Comparison of ENCODE assay signal across 10 cellular contexts in the genomic region with DNA sequence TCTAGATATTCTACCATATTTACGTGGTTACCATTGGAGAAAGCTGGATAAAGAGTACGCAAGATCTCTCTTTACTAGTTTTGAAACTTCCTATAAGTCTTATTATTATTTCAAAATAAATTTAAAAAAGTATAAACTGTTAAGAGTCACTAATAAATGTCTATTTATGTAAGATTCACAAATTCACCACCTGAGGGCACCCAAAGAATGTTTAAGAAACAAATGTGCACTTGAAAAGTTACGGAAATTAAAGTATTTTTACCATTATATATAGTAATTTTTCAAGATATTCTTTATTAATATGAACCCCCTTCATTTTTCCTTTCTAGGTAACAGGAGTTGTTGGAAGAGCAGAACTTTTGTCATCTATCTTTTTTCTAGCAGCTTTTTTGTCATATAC. TPM values are rescaled to one million over a fixed set of nuclear protein-coding genes. Genes with fewer than 3 reads are reported as not detected.
DNase-seq lines count a peak whose midpoint lies in the region; ATAC-seq, FAIRE-seq and TF ChIP-seq lines count a peak whose summit lies in the region.
"Had no signal": no experiment of that assay in that cellular context is flagged by ENCODE, and none has a peak within 500 bp of the region (broad histone marks: within the 10 kb centered on the region; RNA-seq: fewer than 3 reads in every experiment).

No MANE protein-coding gene starts in this region.

- DNase-seq in AG20443 (ENCODE audit: low spot score) = peak; percentile 15
- no peak for DNase-seq in H9
- DNase-seq in adipocyte (ENCODE audit: low read depth) = peak; percentile 85
- no peak for DNase-seq in activated CD4-positive, alpha-beta T cell treated with anti-CD3 and anti-CD28 coated beads for 4 hours
- no peak for DNase-seq in superior temporal gyrus (ENCODE audit: extremely low spot score)
- DNase-seq: caudate nucleus had no signal

- H4K8ac ChIP-seq in H9 (replicated peaks; ENCODE audit: insufficient read length, low read depth, low read length) = no peak overlapping the region

- no peak overlapping the region for H3K4ac ChIP-seq in H9 (ENCODE audit: low read depth, low read length)

- FAIRE-seq in islet of Langerhans (lab: Jason Lieb, UNC) = peak; percentile 91

- H3K4me1 Mint-ChIP-seq in H9 = peaks cover 28 to 35% of the 10 kb centered on the region in 2 experiments

- peaks cover 6% of the 10 kb centered on the region for H3K36me3 ChIP-seq in adipocyte (ENCODE audit: control insufficient read depth, insufficient read depth, low read length, severe bottlenecking)
- H3K36me3 ChIP-seq: neutrophil had no signal

- H3K27me3 ChIP-seq in H9 (ENCODE audit: insufficient read depth, low read length) = no peaks in the 10 kb centered on the region
- no peaks in the 10 kb centered on the region for H3K27me3 ChIP-seq in adipocyte (replicated peaks; ENCODE audit: control insufficient read depth, insufficient read depth, low read length)
- H3K27me3 ChIP-seq: neutrophil had no signal

- no CpG with 5 or more reads among the region's 3 CpGs for WGBS in H9 (ENCODE audit: extremely low coverage, insufficient read length, low lambda C conversion rate)

- no peaks in the 10 kb centered on the region for H3K9me3 Mint-ChIP-seq in H9

- peaks cover 2% of the 10 kb centered on the region; the same call in 1 of the 2 replicates for H3K4me1 ChIP-seq in H9 (ENCODE audit: insufficient read depth, low read length)
- H3K4me1 ChIP-seq in adipocyte (ENCODE audit: control insufficient read depth, insufficient read depth, low read length) = peaks cover 3% of the 10 kb centered on the region

- H3K4me3 Mint-ChIP-seq in H9 = no peak overlapping the region

- H2BK5ac ChIP-seq in H9 (ENCODE audit: insufficient read length, low read length) = no peak overlapping the region

- no peak overlapping the region for H2BK15ac ChIP-seq in H9 (ENCODE audit: low read depth, low read length)

- ATAC-seq in GM21576 (IDR thresholded peaks at IDR 0.05; ENCODE audit: unreplicated experiment) = no peak
- no peak for ATAC-seq in HG02763 (IDR thresholded peaks at IDR 0.05; ENCODE audit: unreplicated experiment)

- H4K5ac ChIP-seq in H9 (ENCODE audit: insufficient read length, low read depth, low read length) = no peak overlapping the region

- no peak overlapping the region for H2BK20ac ChIP-seq in H9 (ENCODE audit: low read depth, low read length, poor library complexity, severe bottlenecking)

- H3K36me3 Mint-ChIP-seq in H9 (ENCODE audit: insufficient read depth in 1 of 3, low read depth in 3 of 3) = peaks cover 0 to 4% (median 0%) of the 10 kb centered on the region in 3 experiments; a peak in 1 of 7 replicates

- TF ChIP-seq CTCF in H9 (conservative IDR thresholded peaks at IDR 0.05) = peak; percentile 45; the same call in 2 of the 3 replicates

- H3K4me2 ChIP-seq in H9 (ENCODE audit: insufficient read depth, insufficient read length, low read length) = no peak overlapping the region

- H3K18ac ChIP-seq in H9 (ENCODE audit: insufficient read length, low read depth, low read length) = no peak overlapping the region

- H3K79me1 ChIP-seq in H9 (ENCODE audit: insufficient read depth, low read depth, low read length, poor library complexity, severe bottlenecking) = no peaks in the 10 kb centered on the region

- no peak overlapping the region for H2AK5ac ChIP-seq in H9 (ENCODE audit: insufficient read length, low read length)

- H3K9ac ChIP-seq in H9 (ENCODE audit: extremely low read depth, insufficient read length, low read length) (no peak overlapping the region), adipocyte (ENCODE audit: low read length) (peak overlapping the region; percentile 24)

- H3K9me3 ChIP-seq in H9 (ENCODE audit: control insufficient read depth, low read depth, low read length) (no peaks in the 10 kb centered on the region), adipocyte (ENCODE audit: control insufficient read depth, low read length) (no peaks in the 10 kb centered on the region)
- H3K9me3 ChIP-seq: neutrophil had no signal

- H2AFZ ChIP-seq in H9 (ENCODE audit: low read length) = no peak overlapping the region

- H2BK120ac ChIP-seq in H9 (ENCODE audit: low read depth, low read length, poor library complexity, severe bottlenecking) = no peak overlapping the region

- H3K79me2 ChIP-seq in H9 (ENCODE audit: insufficient read depth, low read length) = no peaks in the 10 kb centered on the region

- H3K27me3 Mint-ChIP-seq in H9 (ENCODE audit: low read depth) = no peaks in the 10 kb centered on the region

- H3K56ac ChIP-seq in H9 (ENCODE audit: insufficient read length, low read depth, low read length) = no peak overlapping the region

- H3K23me2 ChIP-seq in H9 (ENCODE audit: insufficient read length, low read depth, low read length, poor library complexity, severe bottlenecking) = no peaks in the 10 kb centered on the region

- no peak overlapping the region for H2BK12ac ChIP-seq in H9 (ENCODE audit: insufficient read length, low read depth, low read length)

- no peak overlapping the region for H3K14ac ChIP-seq in H9 (ENCODE audit: insufficient read depth, low read length)

- H4K91ac ChIP-seq in H9 (ENCODE audit: insufficient read length, low read depth, low read length) = no peak overlapping the region

- H3K27ac ChIP-seq in H9 (ENCODE audit: insufficient read length, low read depth, low read length) = no peak overlapping the region
- H3K27ac ChIP-seq: neutrophil had no signal

- no peak overlapping the region for H3T11ph ChIP-seq in H9 (ENCODE audit: low read length)

- no peak overlapping the region for H3K27ac Mint-ChIP-seq in H9

- no peaks in the 10 kb centered on the region for H4K20me1 ChIP-seq in H9 (ENCODE audit: control insufficient read depth, insufficient read depth, insufficient read length)

- H3K4me3 ChIP-seq in adipocyte (ENCODE audit: low read length) = no peak overlapping the region

- no peak overlapping the region for H3K23ac ChIP-seq in H9 (ENCODE audit: insufficient read length, low read depth, low read length)

RNA-seq across cellular contexts. Expression of gene TMTC3, which starts 11.9 kb away (rescaled TPM):
- 37.7 and 40.1 TPM in 2 replicates for total RNA-seq in H9 (2021)

RNA-seq across cellular contexts. Expression of gene CEP290, which starts 12.1 kb away (rescaled TPM):
- 10.0 and 12.8 TPM in 2 replicates for total RNA-seq in H9 (2021)

Comparison
In these comparisons a context has a peak if more than half of its experiments do, and no peak if none do; other contexts are left out.
1. DNase-seq: peak in AG20443 (single experiment) and adipocyte (single experiment); none in H9 (single experiment), activated CD4-positive, alpha-beta T cell treated with anti-CD3 and anti-CD28 coated beads for 4 hours (0 of 2) and superior temporal gyrus (single experiment).